ENCODE assay signal across 9 cellular contexts in the genomic region with DNA sequence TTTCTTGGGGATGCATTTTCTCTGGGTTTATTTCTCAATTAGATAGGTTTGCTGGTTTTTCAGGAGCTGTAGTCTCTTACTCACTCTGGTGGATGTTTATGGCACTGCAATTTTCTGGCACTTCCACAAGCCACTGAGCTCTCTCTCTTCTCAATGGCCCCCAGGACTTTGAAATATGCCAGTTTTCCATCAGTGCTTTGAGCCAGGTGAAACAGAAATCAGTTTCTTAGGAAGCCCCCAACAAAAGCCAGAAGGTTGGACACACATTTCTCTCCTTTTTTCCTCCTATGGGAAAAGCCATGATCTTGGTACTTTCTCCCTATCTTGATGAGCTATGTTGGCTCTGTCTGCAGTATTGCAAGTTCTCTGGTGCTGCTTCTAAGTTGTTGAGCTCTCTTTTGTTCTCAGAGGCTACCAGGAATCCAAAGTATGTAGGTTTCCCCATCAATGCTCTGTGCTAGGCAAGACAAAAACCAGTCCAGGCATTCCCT.
DNase-seq lines count a peak whose midpoint lies in the region; ATAC-seq lines count a peak whose summit lies in the region.
"Had no signal": no experiment of that assay in that cellular context is flagged by ENCODE, and none has a peak within 500 bp of the region (broad histone marks: within the 10 kb centered on the region; RNA-seq: fewer than 3 reads in every experiment).

No MANE protein-coding gene starts in this region.

- no peak overlapping the region for H3K4me3 Mint-ChIP-seq in activated CD4-positive, alpha-beta T cell treated with anti-CD3 and anti-CD28 coated beads, Interleukin-2, amount 10 ng/mL, durations not matched to agents 7 days and 5 days
- H3K4me3 Mint-ChIP-seq: IgD-negative memory B cell had no signal

- no peaks in the 10 kb centered on the region for H4K20me1 ChIP-seq in BLaER1

- no peak overlapping the region for H3K27ac ChIP-seq in BLaER1
- no peak overlapping the region for H3K27ac ChIP-seq in iPS-18a (ENCODE audit: low read length)

- H3K27ac Mint-ChIP-seq in activated CD4-positive, alpha-beta T cell treated with anti-CD3 and anti-CD28 coated beads, Interleukin-2, amount 10 ng/mL, durations not matched to agents 7 days and 5 days: no peak overlapping the region
- H3K27ac Mint-ChIP-seq: IgD-negative memory B cell had no signal

- DNase-seq in LoVo (ENCODE audit: low spot score) (peak; percentile 32), NCI-H1048 (lab: John Stamatoyannopoulos, UW) (no peak), amniotic stem cell (lab: John Stamatoyannopoulos, UW) (no peak)
- DNase-seq in activated CD4-positive, alpha-beta T cell treated with anti-CD3 and anti-CD28 coated beads, Interleukin-2, amount 10 ng/mL, durations not matched to agents 7 days and 5 days: peak; percentile 32
- DNase-seq in stimulated activated CD8-positive, alpha-beta memory T cell treated with anti-CD3 and anti-CD28 coated beads, Interleukin-4, amount 100 ng/mL, for 48 hours: no peak

- H3K36me3 ChIP-seq in BLaER1 (no peaks in the 10 kb centered on the region), iPS-18a (ENCODE audit: control insufficient read depth, low read depth, low read length) (no peaks in the 10 kb centered on the region)

- no peak overlapping the region for H3K9ac ChIP-seq in BLaER1
- no peak overlapping the region for H3K9ac ChIP-seq in iPS-18a (ENCODE audit: low read length)

- H3K9me3 Mint-ChIP-seq in activated CD4-positive, alpha-beta T cell treated with anti-CD3 and anti-CD28 coated beads, Interleukin-2, amount 10 ng/mL, durations not matched to agents 7 days and 5 days: peaks cover 22% of the 10 kb centered on the region

- ATAC-seq in GM18511 (IDR thresholded peaks at IDR 0.05; ENCODE audit: unreplicated experiment): peak; percentile 55

- H3K4me1 Mint-ChIP-seq in activated CD4-positive, alpha-beta T cell treated with anti-CD3 and anti-CD28 coated beads, Interleukin-2, amount 10 ng/mL, durations not matched to agents 7 days and 5 days: no peaks in the 10 kb centered on the region
- H3K4me1 Mint-ChIP-seq: IgD-negative memory B cell had no signal

- no peaks in the 10 kb centered on the region for H3K36me3 Mint-ChIP-seq in activated CD4-positive, alpha-beta T cell treated with anti-CD3 and anti-CD28 coated beads, Interleukin-2, amount 10 ng/mL, durations not matched to agents 7 days and 5 days (ENCODE audit: low read depth)
- H3K36me3 Mint-ChIP-seq: IgD-negative memory B cell had no signal

- POLR2A ChIA-PET in activated CD4-positive, alpha-beta T cell treated with anti-CD3 and anti-CD28 coated beads, Interleukin-2, amount 10 ng/mL, durations not matched to agents 7 days and 5 days (lab: Charles Lee): no interaction called here

- 0 out of 2 replicates have a peak overlapping the region, but pooled peaks have one; percentile 8 for H3K4me2 ChIP-seq in BLaER1

- H3K27me3 Mint-ChIP-seq in activated CD4-positive, alpha-beta T cell treated with anti-CD3 and anti-CD28 coated beads, Interleukin-2, amount 10 ng/mL, durations not matched to agents 7 days and 5 days: peaks cover 24% of the 10 kb centered on the region

- H3K9me3 ChIP-seq in BLaER1: peaks cover 16% of the 10 kb centered on the region
- peaks cover 10% of the 10 kb centered on the region for H3K9me3 ChIP-seq in iPS-18a (ENCODE audit: control insufficient read depth, low read depth, low read length)

- CTCF ChIA-PET in activated CD4-positive, alpha-beta T cell treated with anti-CD3 and anti-CD28 coated beads, Interleukin-2, amount 10 ng/mL, durations not matched to agents 7 days and 5 days (lab: Charles Lee): interaction anchor here (0.5 to 1.3 kb wide), 6 partner anchors 18 to 473 kb away, joined by 3 read pairs; no protein-coding TSS in a partner anchor

- H3K4me1 ChIP-seq in BLaER1 (peaks cover 34% of the 10 kb centered on the region), iPS-18a (ENCODE audit: control insufficient read depth, low read depth, low read length) (no peaks in the 10 kb centered on the region)

- H3K27me3 ChIP-seq in BLaER1: no peaks in the 10 kb centered on the region
- no peaks in the 10 kb centered on the region for H3K27me3 ChIP-seq in iPS-18a (ENCODE audit: control insufficient read depth, insufficient read depth, low read length)

- H3K4me3 ChIP-seq in BLaER1 (no peak overlapping the region), iPS-18a (ENCODE audit: low read length) (peak overlapping the region; percentile 19)

Comparison
In these comparisons a context has a peak if more than half of its experiments do, and no peak if none do; other contexts are left out.
1. DNase-seq: peak in LoVo (single experiment) and activated CD4-positive, alpha-beta T cell treated with anti-CD3 and anti-CD28 coated beads, Interleukin-2, amount 10 ng/mL, durations not matched to agents 7 days and 5 days (single experiment); none in NCI-H1048 (single experiment), amniotic stem cell (single experiment) and stimulated activated CD8-positive, alpha-beta memory T cell treated with anti-CD3 and anti-CD28 coated beads, Interleukin-4, amount 100 ng/mL, for 48 hours (single experiment).